ENCODE assay signal across 1 cellular context in genomic region chr12:120086801-120087621, GRCh38.
TF ChIP-seq lines count a peak whose summit lies in the region.

No MANE protein-coding gene starts in this region.

TF ChIP-seq in HepG2, 621 proteins besides CTCF, POLR2A, EP300 and RAD21 (continued from another document and continues in another):
- peak; percentile 48 for TF ChIP-seq ZNF18 (CRISPR knock-in tag; IDR thresholded peaks at IDR 0.05; ENCODE audit: insufficient replicate concordance)
- TF ChIP-seq ZNF329 (CRISPR knock-in tag; IDR thresholded peaks at IDR 0.05; ENCODE audit: low read depth) = no peak
- TF ChIP-seq, protein P1, sequence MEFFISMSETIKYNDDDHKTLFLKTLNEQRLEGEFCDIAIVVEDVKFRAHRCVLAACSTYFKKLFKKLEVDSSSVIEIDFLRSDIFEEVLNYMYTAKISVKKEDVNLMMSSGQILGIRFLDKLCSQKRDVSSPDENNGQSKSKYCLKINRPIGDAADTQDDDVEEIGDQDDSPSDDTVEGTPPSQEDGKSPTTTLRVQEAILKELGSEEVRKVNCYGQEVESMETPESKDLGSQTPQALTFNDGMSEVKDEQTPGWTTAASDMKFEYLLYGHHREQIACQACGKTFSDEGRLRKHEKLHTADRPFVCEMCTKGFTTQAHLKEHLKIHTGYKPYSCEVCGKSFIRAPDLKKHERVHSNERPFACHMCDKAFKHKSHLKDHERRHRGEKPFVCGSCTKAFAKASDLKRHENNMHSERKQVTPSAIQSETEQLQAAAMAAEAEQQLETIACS (CRISPR knock-in tag; IDR thresholded peaks at IDR 0.05) = no peak
- TF ChIP-seq, protein P2, sequence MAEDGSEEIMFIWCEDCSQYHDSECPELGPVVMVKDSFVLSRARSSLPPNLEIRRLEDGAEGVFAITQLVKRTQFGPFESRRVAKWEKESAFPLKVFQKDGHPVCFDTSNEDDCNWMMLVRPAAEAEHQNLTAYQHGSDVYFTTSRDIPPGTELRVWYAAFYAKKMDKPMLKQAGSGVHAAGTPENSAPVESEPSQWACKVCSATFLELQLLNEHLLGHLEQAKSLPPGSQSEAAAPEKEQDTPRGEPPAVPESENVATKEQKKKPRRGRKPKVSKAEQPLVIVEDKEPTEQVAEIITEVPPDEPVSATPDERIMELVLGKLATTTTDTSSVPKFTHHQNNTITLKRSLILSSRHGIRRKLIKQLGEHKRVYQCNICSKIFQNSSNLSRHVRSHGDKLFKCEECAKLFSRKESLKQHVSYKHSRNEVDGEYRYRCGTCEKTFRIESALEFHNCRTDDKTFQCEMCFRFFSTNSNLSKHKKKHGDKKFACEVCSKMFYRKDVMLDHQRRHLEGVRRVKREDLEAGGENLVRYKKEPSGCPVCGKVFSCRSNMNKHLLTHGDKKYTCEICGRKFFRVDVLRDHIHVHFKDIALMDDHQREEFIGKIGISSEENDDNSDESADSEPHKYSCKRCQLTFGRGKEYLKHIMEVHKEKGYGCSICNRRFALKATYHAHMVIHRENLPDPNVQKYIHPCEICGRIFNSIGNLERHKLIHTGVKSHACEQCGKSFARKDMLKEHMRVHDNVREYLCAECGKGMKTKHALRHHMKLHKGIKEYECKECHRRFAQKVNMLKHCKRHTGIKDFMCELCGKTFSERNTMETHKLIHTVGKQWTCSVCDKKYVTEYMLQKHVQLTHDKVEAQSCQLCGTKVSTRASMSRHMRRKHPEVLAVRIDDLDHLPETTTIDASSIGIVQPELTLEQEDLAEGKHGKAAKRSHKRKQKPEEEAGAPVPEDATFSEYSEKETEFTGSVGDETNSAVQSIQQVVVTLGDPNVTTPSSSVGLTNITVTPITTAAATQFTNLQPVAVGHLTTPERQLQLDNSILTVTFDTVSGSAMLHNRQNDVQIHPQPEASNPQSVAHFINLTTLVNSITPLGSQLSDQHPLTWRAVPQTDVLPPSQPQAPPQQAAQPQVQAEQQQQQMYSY (CRISPR knock-in tag; IDR thresholded peaks at IDR 0.05) = no peak
- TF ChIP-seq ZKSCAN1 (IDR thresholded peaks at IDR 0.05; ENCODE audit: low read length) = no peak
- TF ChIP-seq HES4 (CRISPR knock-in tag; IDR thresholded peaks at IDR 0.05; ENCODE audit: borderline replicate concordance) = no peak
- TF ChIP-seq ZNF891 (CRISPR knock-in tag; IDR thresholded peaks at IDR 0.05) = peak; percentile 95
- no peak for TF ChIP-seq EEA1 (CRISPR knock-in tag; IDR thresholded peaks at IDR 0.05; ENCODE audit: borderline replicate concordance)
- no peak for TF ChIP-seq SNAI1 (CRISPR knock-in tag; IDR thresholded peaks at IDR 0.05; ENCODE audit: borderline replicate concordance)
- peak; percentile 22; the same call in 1 of the 2 replicates for TF ChIP-seq HCFC1 (IDR thresholded peaks at IDR 0.05; ENCODE audit: low read depth, low read length)
- peak; percentile 50; the same call in 1 of the 2 replicates for TF ChIP-seq TFDP1 (CRISPR knock-in tag; IDR thresholded peaks at IDR 0.05; ENCODE audit: borderline replicate concordance)
- TF ChIP-seq ZNF234 (CRISPR knock-in tag; conservative IDR thresholded peaks at IDR 0.05) = no peak
- TF ChIP-seq ZNF501 (CRISPR knock-in tag; IDR thresholded peaks at IDR 0.05) = peak; percentile 88
- no peak for TF ChIP-seq TCF7L2 (IDR thresholded peaks at IDR 0.05; ENCODE audit: low read depth, low read length)
- peak; percentile 81 for TF ChIP-seq ETV5 (CRISPR knock-in tag; IDR thresholded peaks at IDR 0.05; ENCODE audit: borderline replicate concordance)
- TF ChIP-seq SNAPC4 (CRISPR knock-in tag; IDR thresholded peaks at IDR 0.05) = no peak
- peak; percentile 80 for TF ChIP-seq ZNF292 (CRISPR knock-in tag; IDR thresholded peaks at IDR 0.05; ENCODE audit: borderline replicate concordance, low read depth)
- no peak for TF ChIP-seq ZNF367 (CRISPR knock-in tag; IDR thresholded peaks at IDR 0.05; ENCODE audit: borderline replicate concordance)
- TF ChIP-seq ZFP62 (CRISPR knock-in tag; IDR thresholded peaks at IDR 0.05) = no peak
- peak; percentile 80 for TF ChIP-seq DMAP1 (CRISPR knock-in tag; IDR thresholded peaks at IDR 0.05)
- TF ChIP-seq CCDC6 (CRISPR knock-in tag; IDR thresholded peaks at IDR 0.05) = peak; percentile 96
- TF ChIP-seq, protein P3, sequence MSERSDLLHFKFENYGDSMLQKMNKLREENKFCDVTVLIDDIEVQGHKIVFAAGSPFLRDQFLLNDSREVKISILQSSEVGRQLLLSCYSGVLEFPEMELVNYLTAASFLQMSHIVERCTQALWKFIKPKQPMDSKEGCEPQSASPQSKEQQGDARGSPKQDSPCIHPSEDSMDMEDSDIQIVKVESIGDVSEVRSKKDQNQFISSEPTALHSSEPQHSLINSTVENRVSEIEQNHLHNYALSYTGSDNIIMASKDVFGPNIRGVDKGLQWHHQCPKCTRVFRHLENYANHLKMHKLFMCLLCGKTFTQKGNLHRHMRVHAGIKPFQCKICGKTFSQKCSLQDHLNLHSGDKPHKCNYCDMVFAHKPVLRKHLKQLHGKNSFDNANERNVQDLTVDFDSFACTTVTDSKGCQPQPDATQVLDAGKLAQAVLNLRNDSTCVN (CRISPR knock-in tag; IDR thresholded peaks at IDR 0.05; ENCODE audit: borderline replicate concordance) = peak; percentile 56; the same call in 1 of the 2 replicates
- no peak for TF ChIP-seq NR2F1 (CRISPR knock-in tag; IDR thresholded peaks at IDR 0.05)
- no peak for TF ChIP-seq FOXA1 (IDR thresholded peaks at IDR 0.05)
- peak; percentile 54; the same call in 1 of the 2 replicates for TF ChIP-seq FOXA1 (CRISPR knock-in tag; IDR thresholded peaks at IDR 0.05)
- peak; percentile 79 for TF ChIP-seq MIER3 (CRISPR knock-in tag; IDR thresholded peaks at IDR 0.05; ENCODE audit: borderline replicate concordance)
- TF ChIP-seq GABPA (IDR thresholded peaks at IDR 0.05; ENCODE audit: low read depth, low read length) = no peak
- peak; percentile 79 for TF ChIP-seq GABPA (CRISPR knock-in tag; IDR thresholded peaks at IDR 0.05; ENCODE audit: low read depth)
- TF ChIP-seq NFIB (CRISPR knock-in tag; IDR thresholded peaks at IDR 0.05; ENCODE audit: borderline replicate concordance) = no peak
- TF ChIP-seq ZNF7 (CRISPR knock-in tag; IDR thresholded peaks at IDR 0.05) = no peak
- TF ChIP-seq TSC22D2 (CRISPR knock-in tag; IDR thresholded peaks at IDR 0.05; ENCODE audit: borderline replicate concordance) = peak; percentile 64; the same call in 1 of the 2 replicates
- TF ChIP-seq ZNF496 (CRISPR knock-in tag; IDR thresholded peaks at IDR 0.05; ENCODE audit: insufficient replicate concordance) = no peak
- TF ChIP-seq ZNF432 (CRISPR knock-in tag; IDR thresholded peaks at IDR 0.05; ENCODE audit: borderline replicate concordance) = no peak
- TF ChIP-seq CEBPB (IDR thresholded peaks at IDR 0.05; ENCODE audit: borderline replicate concordance, low read depth, low read length) = no peak
- TF ChIP-seq BCL6 (CRISPR knock-in tag; IDR thresholded peaks at IDR 0.05) = peak; percentile 49; the same call in 1 of the 2 replicates
- TF ChIP-seq, protein P4, sequence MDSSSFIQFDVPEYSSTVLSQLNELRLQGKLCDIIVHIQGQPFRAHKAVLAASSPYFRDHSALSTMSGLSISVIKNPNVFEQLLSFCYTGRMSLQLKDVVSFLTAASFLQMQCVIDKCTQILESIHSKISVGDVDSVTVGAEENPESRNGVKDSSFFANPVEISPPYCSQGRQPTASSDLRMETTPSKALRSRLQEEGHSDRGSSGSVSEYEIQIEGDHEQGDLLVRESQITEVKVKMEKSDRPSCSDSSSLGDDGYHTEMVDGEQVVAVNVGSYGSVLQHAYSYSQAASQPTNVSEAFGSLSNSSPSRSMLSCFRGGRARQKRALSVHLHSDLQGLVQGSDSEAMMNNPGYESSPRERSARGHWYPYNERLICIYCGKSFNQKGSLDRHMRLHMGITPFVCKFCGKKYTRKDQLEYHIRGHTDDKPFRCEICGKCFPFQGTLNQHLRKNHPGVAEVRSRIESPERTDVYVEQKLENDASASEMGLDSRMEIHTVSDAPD (CRISPR knock-in tag; IDR thresholded peaks at IDR 0.05) = no peak
- peak; percentile 85; the same call in 1 of the 2 replicates for TF ChIP-seq FOXO1 (CRISPR knock-in tag; IDR thresholded peaks at IDR 0.05)
- TF ChIP-seq SOX6 (IDR thresholded peaks at IDR 0.05) = no peak
- peak; percentile 74 for TF ChIP-seq SOX6 (CRISPR knock-in tag; IDR thresholded peaks at IDR 0.05)
- no peak for TF ChIP-seq IRX3 (CRISPR knock-in tag; IDR thresholded peaks at IDR 0.05; ENCODE audit: borderline replicate concordance, low read depth)
- TF ChIP-seq FIP1L1 (IDR thresholded peaks at IDR 0.05; ENCODE audit: borderline replicate concordance, insufficient read depth, low read depth, low read length) = no peak
- TF ChIP-seq, protein P5, sequence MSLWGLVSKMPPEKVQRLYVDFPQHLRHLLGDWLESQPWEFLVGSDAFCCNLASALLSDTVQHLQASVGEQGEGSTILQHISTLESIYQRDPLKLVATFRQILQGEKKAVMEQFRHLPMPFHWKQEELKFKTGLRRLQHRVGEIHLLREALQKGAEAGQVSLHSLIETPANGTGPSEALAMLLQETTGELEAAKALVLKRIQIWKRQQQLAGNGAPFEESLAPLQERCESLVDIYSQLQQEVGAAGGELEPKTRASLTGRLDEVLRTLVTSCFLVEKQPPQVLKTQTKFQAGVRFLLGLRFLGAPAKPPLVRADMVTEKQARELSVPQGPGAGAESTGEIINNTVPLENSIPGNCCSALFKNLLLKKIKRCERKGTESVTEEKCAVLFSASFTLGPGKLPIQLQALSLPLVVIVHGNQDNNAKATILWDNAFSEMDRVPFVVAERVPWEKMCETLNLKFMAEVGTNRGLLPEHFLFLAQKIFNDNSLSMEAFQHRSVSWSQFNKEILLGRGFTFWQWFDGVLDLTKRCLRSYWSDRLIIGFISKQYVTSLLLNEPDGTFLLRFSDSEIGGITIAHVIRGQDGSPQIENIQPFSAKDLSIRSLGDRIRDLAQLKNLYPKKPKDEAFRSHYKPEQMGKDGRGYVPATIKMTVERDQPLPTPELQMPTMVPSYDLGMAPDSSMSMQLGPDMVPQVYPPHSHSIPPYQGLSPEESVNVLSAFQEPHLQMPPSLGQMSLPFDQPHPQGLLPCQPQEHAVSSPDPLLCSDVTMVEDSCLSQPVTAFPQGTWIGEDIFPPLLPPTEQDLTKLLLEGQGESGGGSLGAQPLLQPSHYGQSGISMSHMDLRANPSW (CRISPR knock-in tag; IDR thresholded peaks at IDR 0.05; ENCODE audit: borderline replicate concordance) = no peak
- peak; percentile 63; the same call in 1 of the 2 replicates for TF ChIP-seq HOXD1 (CRISPR knock-in tag; IDR thresholded peaks at IDR 0.05)
- TF ChIP-seq KDM2A (CRISPR knock-in tag; IDR thresholded peaks at IDR 0.05; ENCODE audit: borderline replicate concordance, low read depth) = peak; percentile 99
- TF ChIP-seq PBX3 (CRISPR knock-in tag; IDR thresholded peaks at IDR 0.05; ENCODE audit: borderline replicate concordance) = no peak
- TF ChIP-seq SIN3A (IDR thresholded peaks at IDR 0.05; ENCODE audit: borderline replicate concordance, low read depth, low read length) = peak; percentile 96; the same call in 1 of the 2 replicates
